17 cellular contexts compared by ENCODE assay signal in genomic region chr3:179247289-179248020, GRCh38.
"Had no signal": no experiment of that assay in that cellular context is flagged by ENCODE, and none has a peak within 500 bp of the region (broad histone marks: within the 10 kb centered on the region; RNA-seq: fewer than 3 reads in every experiment).

No MANE protein-coding gene starts in this region.

- FAIRE-seq: islet of Langerhans, urothelium cell line had no signal

- H3K27ac Mint-ChIP-seq: activated naive CD8-positive, alpha-beta T cell treated with anti-CD3 and anti-CD28 coated beads for 36 hours; activated T-helper 1 cell treated with anti-CD3 and anti-CD28 coated beads, Interleukin-12 subunit alpha, Interleukin-12 subunit beta, Interleukin-2, Interleukin-4 antibody, amounts not matched to agents 30 ng/mL and 10 ng/mL and 1 ng/mL, durations not matched to agents 14 hours and 24 hours and 36 hours; brain; dendritic cell treated with granulocyte-macrophage colony-stimulating factor and Interleukin-4, amounts not matched to agents 40 ng/mL and 50 ng/mL, for 4 days; effector memory CD8-positive, alpha-beta T cell; mesothelial cell of epicardium; stimulated activated effector memory CD8-positive, alpha-beta T cell treated with anti-CD3 and anti-CD28 coated beads, Interleukin-12 subunit alpha, Interleukin-12 subunit beta, amount 100 ng/mL, for 72 hours; T-helper 2 cell treated with Interferon-gamma antibody and Interleukin-4, amounts not matched to agents 5 μg/mL and 100 μg/mL, for 36 hours had no signal

- H3K27me3 Mint-ChIP-seq: activated naive CD8-positive, alpha-beta T cell treated with anti-CD3 and anti-CD28 coated beads for 36 hours; brain; dendritic cell treated with granulocyte-macrophage colony-stimulating factor and Interleukin-4, amounts not matched to agents 40 ng/mL and 50 ng/mL, for 4 days; effector memory CD8-positive, alpha-beta T cell had no signal

- H3K4me1 Mint-ChIP-seq: activated naive CD8-positive, alpha-beta T cell treated with anti-CD3 and anti-CD28 coated beads for 36 hours; brain; mesothelial cell of epicardium; stimulated activated effector memory CD8-positive, alpha-beta T cell treated with anti-CD3 and anti-CD28 coated beads, Interleukin-12 subunit alpha, Interleukin-12 subunit beta, amount 100 ng/mL, for 72 hours had no signal

- H3K4me3 Mint-ChIP-seq: activated naive CD8-positive, alpha-beta T cell treated with anti-CD3 and anti-CD28 coated beads for 36 hours; activated T-helper 1 cell treated with anti-CD3 and anti-CD28 coated beads, Interleukin-12 subunit alpha, Interleukin-12 subunit beta, Interleukin-2, Interleukin-4 antibody, amounts not matched to agents 30 ng/mL and 10 ng/mL and 1 ng/mL, durations not matched to agents 14 hours and 24 hours and 36 hours; brain; dendritic cell treated with granulocyte-macrophage colony-stimulating factor and Interleukin-4, amounts not matched to agents 40 ng/mL and 50 ng/mL, for 4 days; effector memory CD8-positive, alpha-beta T cell; mesothelial cell of epicardium; stimulated activated effector memory CD8-positive, alpha-beta T cell treated with anti-CD3 and anti-CD28 coated beads, Interleukin-12 subunit alpha, Interleukin-12 subunit beta, amount 100 ng/mL, for 72 hours; T-helper 2 cell treated with Interferon-gamma antibody and Interleukin-4, amounts not matched to agents 5 μg/mL and 100 μg/mL, for 36 hours had no signal

- H3K4me3 ChIP-seq: lung, ovary, thyroid gland had no signal

- H3K9me3 Mint-ChIP-seq: activated naive CD8-positive, alpha-beta T cell treated with anti-CD3 and anti-CD28 coated beads for 36 hours; activated T-helper 1 cell treated with anti-CD3 and anti-CD28 coated beads, Interleukin-12 subunit alpha, Interleukin-12 subunit beta, Interleukin-2, Interleukin-4 antibody, amounts not matched to agents 30 ng/mL and 10 ng/mL and 1 ng/mL, durations not matched to agents 14 hours and 24 hours and 36 hours; brain; dendritic cell treated with granulocyte-macrophage colony-stimulating factor and Interleukin-4, amounts not matched to agents 40 ng/mL and 50 ng/mL, for 4 days; effector memory CD8-positive, alpha-beta T cell; mesothelial cell of epicardium; stimulated activated effector memory CD8-positive, alpha-beta T cell treated with anti-CD3 and anti-CD28 coated beads, Interleukin-12 subunit alpha, Interleukin-12 subunit beta, amount 100 ng/mL, for 72 hours; T-helper 2 cell treated with Interferon-gamma antibody and Interleukin-4, amounts not matched to agents 5 μg/mL and 100 μg/mL, for 36 hours had no signal

- ATAC-seq: activated CD4-positive, CD25-positive, alpha-beta regulatory T cell treated with anti-CD3 and anti-CD28 coated beads, Interleukin-2, amount 50 U/mL, for 24 hours; effector memory CD8-positive, alpha-beta T cell; stimulated activated effector memory CD8-positive, alpha-beta T cell treated with anti-CD3 and anti-CD28 coated beads, Interleukin-12 subunit alpha, Interleukin-12 subunit beta, amount 100 ng/mL, for 72 hours had no signal

- DNase-seq: activated CD4-positive, alpha-beta T cell treated with anti-CD3 and anti-CD28 coated beads, Interleukin-2, amount 50 U/mL, for 1 hour; activated CD8-positive, alpha-beta memory T cell treated with anti-CD3 and anti-CD28 coated beads for 24 hours; activated naive CD8-positive, alpha-beta T cell treated with anti-CD3 and anti-CD28 coated beads for 36 hours; effector memory CD8-positive, alpha-beta T cell; erythroblast; ovary; thyroid gland had no signal
